32 cellular contexts compared by ENCODE assay signal in genomic region chr12:59134750-59135149, GRCh38.
"Had no signal": no experiment of that assay in that cellular context is flagged by ENCODE, and none has a peak within 500 bp of the region (broad histone marks: within the 10 kb centered on the region; RNA-seq: fewer than 3 reads in every experiment).

No MANE protein-coding gene starts in this region.

- H3K9me3 ChIP-seq: adrenal gland, ascending aorta, breast epithelium, colonic mucosa, gastrocnemius medialis had no signal

- H3K36me3 ChIP-seq: adrenal gland, ascending aorta, breast epithelium, cardiac muscle cell, colonic mucosa, gastrocnemius medialis, WERI-Rb-1 had no signal

- ATAC-seq: activated CD4-positive, CD25-positive, alpha-beta regulatory T cell treated with anti-CD3 and anti-CD28 coated beads, Interleukin-2, amount 50 U/mL, for 24 hours; activated CD8-positive, alpha-beta T cell treated with anti-CD3 and anti-CD28 coated beads for 36 hours; activated naive CD8-positive, alpha-beta T cell treated with anti-CD3 and anti-CD28 coated beads, Interleukin-2, amount 50 U/mL, for 24 hours; activated T-cell treated with anti-CD3 and anti-CD28 coated beads, Interleukin-2, amount 50 U/mL, for 4 hours; activated T-helper 17 cell treated with anti-CD3 and anti-CD28 coated beads, Interleukin-2, amount 50 U/mL, for 72 hours; esophagus mucosa; gastrocnemius medialis; T-helper 17 cell had no signal

- H3K4me3 ChIP-seq: adrenal gland, ascending aorta, breast epithelium, cardiac muscle cell, colonic mucosa, dorsolateral prefrontal cortex, gastrocnemius medialis had no signal

- H3K27ac ChIP-seq: adrenal gland, ascending aorta, breast epithelium, cardiac muscle cell, colonic mucosa, dorsolateral prefrontal cortex, gastrocnemius medialis, WERI-Rb-1 had no signal

- H3K4me1 ChIP-seq: adrenal gland, ascending aorta, breast epithelium, colonic mucosa, gastrocnemius medialis had no signal

- DNase-seq: activated B cell treated with CpG ODN at 0.5 μM for 24 hours; activated CD4-positive, alpha-beta T cell treated with anti-CD3 and anti-CD28 coated beads for 48 hours; activated CD4-positive, alpha-beta T cell treated with anti-CD3 and anti-CD28 coated beads, Interleukin-2, amount 50 U/mL, for 1 hour; activated CD4-positive, alpha-beta T cell treated with anti-CD3 and anti-CD28 coated beads, Interleukin-2, amount 50 U/mL, for 48 hours; activated CD8-positive, alpha-beta memory T cell treated with anti-CD3 and anti-CD28 coated beads for 24 hours; activated CD8-positive, alpha-beta T cell treated with anti-CD3 and anti-CD28 coated beads for 36 hours; activated effector memory CD4-positive, alpha-beta T cell treated with Interleukin-2 at 50 U/mL for 16 hours; activated gamma-delta T cell treated with Interleukin-2 at 50 U/mL for 16 hours; activated naive CD4-positive, alpha-beta T cell treated with anti-CD3 and anti-CD28 coated beads, Interleukin-2, amount 50 U/mL, for 16 hours; activated naive CD4-positive, alpha-beta T cell treated with Interleukin-2 at 50 U/mL for 16 hours; activated naive CD8-positive, alpha-beta T cell treated with anti-CD3 and anti-CD28 coated beads for 36 hours; activated naive CD8-positive, alpha-beta T cell treated with anti-CD3 and anti-CD28 coated beads, Interleukin-2, amount 50 U/mL, for 24 hours; activated T-cell treated with anti-CD3 and anti-CD28 coated beads, Interleukin-2, amount 50 U/mL, for 4 hours; adrenal gland; central memory CD4-positive, alpha-beta T cell; cerebellar nuclear complex; colonic mucosa; dorsolateral prefrontal cortex; effector memory CD4-positive, alpha-beta T cell; endodermal cell; foreskin fibroblast; gastrocnemius medialis; T-helper 1 cell; T-helper 17 cell; T1000; WERI-Rb-1 had no signal
